In the genomic region with DNA sequence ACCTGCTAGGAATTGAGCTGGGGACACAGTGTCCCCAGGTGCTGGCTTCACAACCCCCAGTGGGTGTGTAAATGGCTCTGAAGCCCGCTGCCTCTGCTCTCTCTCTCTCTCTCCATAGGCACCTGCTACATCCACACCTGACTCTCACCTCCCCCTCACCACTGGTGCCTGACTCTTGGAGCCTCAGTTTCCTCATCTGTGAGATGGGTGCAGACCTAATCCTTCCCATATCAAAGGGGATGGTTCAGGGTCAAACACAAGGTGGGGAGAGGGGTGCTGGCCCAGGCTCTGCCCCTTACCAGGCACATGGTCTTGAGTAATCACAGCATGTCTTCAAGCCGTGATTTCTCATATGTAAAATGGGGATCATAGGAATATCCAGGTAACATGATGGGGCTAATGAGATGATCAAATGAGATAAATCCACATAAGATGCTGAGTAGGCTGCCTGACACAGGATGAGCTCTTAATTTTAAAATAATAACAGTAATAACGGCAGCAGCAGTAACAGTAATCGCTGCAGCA, we compare ENCODE assay signal across 18 cellular contexts. TPM values are rescaled to one million over a fixed set of nuclear protein-coding genes. Genes with fewer than 3 reads are reported as not detected.
"Had no signal": no experiment of that assay in that cellular context is flagged by ENCODE, and none has a peak within 500 bp of the region (broad histone marks: within the 10 kb centered on the region; RNA-seq: fewer than 3 reads in every experiment).

No MANE protein-coding gene starts in this region.

- H3K36me3 Mint-ChIP-seq: activated naive CD8-positive, alpha-beta T cell; mesothelial cell of epicardium had no signal

- DNase-seq: activated CD4-positive, alpha-beta T cell treated with anti-CD3 and anti-CD28 coated beads for 1 hour; activated gamma-delta T cell; erythroblast; foreskin melanocyte; glutamatergic neuron; hypothalamus; nephron progenitor cell; stimulated activated CD4-positive, alpha-beta T cell treated with anti-CD3 and anti-CD28 coated beads, Interleukin-2, amount 100 ng/mL, for 24 hours; stimulated activated naive CD8-positive, alpha-beta T cell treated with anti-CD3 and anti-CD28 coated beads, Interleukin-15, Interleukin-2, amounts not matched to agents 100 U/mL and 50 U/mL, for 24 hours; T-helper 1 cell; WERI-Rb-1 had no signal

- H3K27me3 Mint-ChIP-seq: activated naive CD8-positive, alpha-beta T cell had no signal

- H3K27ac ChIP-seq: cardiac muscle cell, prostate gland, tibial nerve had no signal

- ATAC-seq: stimulated activated naive CD8-positive, alpha-beta T cell treated with anti-CD3 and anti-CD28 coated beads, Interleukin-15, Interleukin-2, amounts not matched to agents 100 U/mL and 50 U/mL, for 24 hours had no signal

- H3K4me3 ChIP-seq: cardiac muscle cell, prostate gland, right atrium auricular region, tibial nerve had no signal

- H3K27ac Mint-ChIP-seq: mesothelial cell of epicardium, nephron progenitor cell had no signal

- H3K9me3 ChIP-seq: prostate gland, right atrium auricular region, tibial nerve had no signal

- H3K36me3 ChIP-seq: cardiac muscle cell, prostate gland, right atrium auricular region, tibial nerve, WERI-Rb-1 had no signal

- H3K4me3 Mint-ChIP-seq: activated naive CD8-positive, alpha-beta T cell; mesothelial cell of epicardium; nephron progenitor cell had no signal

- H3K9me3 Mint-ChIP-seq: mesothelial cell of epicardium, nephron progenitor cell had no signal

- H3K27me3 ChIP-seq: cardiac muscle cell, right atrium auricular region, tibial nerve had no signal

RNA-seq across cellular contexts. Expression of a gene that starts 37.6 kb away (rescaled TPM):
- total RNA-seq: mesothelial cell of epicardium, osteocyte had no signal
